ENCODE assay signal across 25 cellular contexts in the genomic region with DNA sequence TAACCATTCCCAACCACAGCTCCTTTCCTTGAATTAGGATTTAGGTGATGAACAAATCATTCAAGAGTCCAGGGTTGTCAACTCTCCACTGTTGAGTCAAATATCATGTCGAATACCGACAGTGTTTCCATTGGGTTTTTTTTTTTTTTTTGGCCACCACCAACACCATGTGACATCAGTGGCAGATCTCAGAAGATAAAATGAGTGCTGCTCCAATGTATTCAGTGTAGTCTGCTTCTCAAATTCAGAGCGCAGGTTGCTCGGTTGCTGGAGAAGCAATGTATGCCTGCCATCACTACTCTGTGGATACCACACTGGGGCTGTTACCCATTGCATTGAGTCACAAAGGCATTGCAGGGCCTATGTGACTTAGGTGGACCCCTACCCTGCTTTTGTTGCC. TPM values are rescaled to one million over a fixed set of nuclear protein-coding genes. Genes with fewer than 3 reads are reported as not detected.
DNase-seq lines count a peak whose midpoint lies in the region; ATAC-seq and TF ChIP-seq lines count a peak whose summit lies in the region.
"Had no signal": no experiment of that assay in that cellular context is flagged by ENCODE, and none has a peak within 500 bp of the region (broad histone marks: within the 10 kb centered on the region; RNA-seq: fewer than 3 reads in every experiment).

No MANE protein-coding gene starts in this region.

- H3K4me3 Mint-ChIP-seq in CD14-positive monocyte (peak overlapping the region in 1 of 2 donors; percentile 39), nephron progenitor cell (no peak overlapping the region)
- H3K4me3 Mint-ChIP-seq in CD4-positive, alpha-beta memory T cell = peak overlapping the region; percentile 25 to 83 (median 62)
- H3K4me3 Mint-ChIP-seq in T-helper 2 cell treated with Interferon-gamma antibody and Interleukin-4, amounts not matched to agents 5 μg/mL and 100 μg/mL, for 36 hours = peak overlapping the region; percentile 75
- peak overlapping the region in 1 of 2 donors; percentile 21 for H3K4me3 Mint-ChIP-seq in effector memory CD8-positive, alpha-beta T cell
- H3K4me3 Mint-ChIP-seq: natural killer cell treated with Interleukin-12 subunit alpha and Interleukin-12 subunit beta and Interleukin-15 and Interleukin-18, amount 100 ng/mL, for 72 hours; type B pancreatic cell had no signal

- H3K9me3 Mint-ChIP-seq in CD14-positive monocyte (peaks cover 0 to 5% (median 2%) of the 10 kb centered on the region in 7 donors), nephron progenitor cell (no peaks in the 10 kb centered on the region)
- no peaks in the 10 kb centered on the region for H3K9me3 Mint-ChIP-seq in CD4-positive, alpha-beta memory T cell
- H3K9me3 Mint-ChIP-seq in T-helper 2 cell treated with Interferon-gamma antibody and Interleukin-4, amounts not matched to agents 5 μg/mL and 100 μg/mL, for 36 hours = no peaks in the 10 kb centered on the region
- H3K9me3 Mint-ChIP-seq in effector memory CD8-positive, alpha-beta T cell = no peaks in the 10 kb centered on the region
- H3K9me3 Mint-ChIP-seq: natural killer cell treated with Interleukin-12 subunit alpha and Interleukin-12 subunit beta and Interleukin-15 and Interleukin-18, amount 100 ng/mL, for 72 hours; type B pancreatic cell had no signal

- peaks cover 19% of the 10 kb centered on the region for H3K4me1 ChIP-seq in CD4-positive, alpha-beta memory T cell (ENCODE audit: insufficient read depth, low read length)
- H3K4me1 ChIP-seq: BLaER1, breast epithelium, colonic mucosa, lower lobe of right lung had no signal

- no peak overlapping the region for H3K4me3 ChIP-seq in CD4-positive, alpha-beta memory T cell (ENCODE audit: low read length in 2 of 2)
- H3K4me3 ChIP-seq: BLaER1, breast epithelium, colonic mucosa, GM23248, heart right ventricle, lower lobe of right lung had no signal

- in situ Hi-C loops in GM13976 (cut with MboI; ENCODE audit: low sequenced_read_pairs, unreplicated experiment) = no loop called here

- TF ChIP-seq CTCF in CD14-positive monocyte (IDR thresholded peaks at IDR 0.05) = no peak
- no peak for TF ChIP-seq CTCF in nephron progenitor cell (IDR thresholded peaks at IDR 0.05)
- no peak for TF ChIP-seq CTCF in GM13976 (IDR thresholded peaks at IDR 0.05; ENCODE audit: borderline replicate concordance, control extremely low read depth, extremely low read depth, insufficient read depth, missing control alignments)

- H3K27ac ChIP-seq in CD4-positive, alpha-beta memory T cell (ENCODE audit: low read depth, low read length) = no peak overlapping the region
- H3K27ac ChIP-seq: BLaER1, breast epithelium, colonic mucosa, GM23248, heart right ventricle, lower lobe of right lung had no signal

- no peaks in the 10 kb centered on the region for H3K27me3 ChIP-seq in CD4-positive, alpha-beta memory T cell (ENCODE audit: insufficient read depth, low read length)
- H3K27me3 ChIP-seq: BLaER1, breast epithelium, colonic mucosa had no signal

- no peaks in the 10 kb centered on the region for H3K36me3 ChIP-seq in CD4-positive, alpha-beta memory T cell (ENCODE audit: insufficient read depth, low read length)
- H3K36me3 ChIP-seq: BLaER1, breast epithelium, colonic mucosa, heart right ventricle, lower lobe of right lung had no signal

- DNase-seq in CD14-positive monocyte (ENCODE audit: low spot score) = no peak
- DNase-seq in CD4-positive, alpha-beta memory T cell = peak; percentile 37 to 52 (median 47)
- peak; percentile 45 for DNase-seq in T-helper 2 cell treated with Interferon-gamma antibody and Interleukin-4, amounts not matched to agents 5 μg/mL and 100 μg/mL, for 36 hours (ENCODE audit: low spot score)
- no peak for DNase-seq in effector memory CD8-positive, alpha-beta T cell
- DNase-seq in NCI-H1436 (lab: John Stamatoyannopoulos, UW) = no peak
- no peak for DNase-seq in nephron progenitor cell
- no peak for DNase-seq in GM13976 (ENCODE audit: low spot score)
- DNase-seq: activated CD4-positive, alpha-beta T cell treated with anti-CD3 and anti-CD28 coated beads for 4 hours; activated gamma-delta T cell treated with Interleukin-2 at 50 U/mL for 16 hours; colonic mucosa; foreskin fibroblast; GM23248; heart right ventricle; KG1; lower lobe of right lung; NCI-H1417; NCI-H2107; NCI-H446; SK-N-SH; small intestine; stimulated activated CD4-positive, alpha-beta T cell treated with anti-CD3 and anti-CD28 coated beads, Interleukin-1b, Interleukin-23, amount 100 ng/mL, for 48 hours had no signal

- no peaks in the 10 kb centered on the region for H3K36me3 Mint-ChIP-seq in CD14-positive monocyte
- no peaks in the 10 kb centered on the region for H3K36me3 Mint-ChIP-seq in CD4-positive, alpha-beta memory T cell
- no peaks in the 10 kb centered on the region for H3K36me3 Mint-ChIP-seq in T-helper 2 cell treated with Interferon-gamma antibody and Interleukin-4, amounts not matched to agents 5 μg/mL and 100 μg/mL, for 36 hours (ENCODE audit: low read depth)
- H3K36me3 Mint-ChIP-seq in effector memory CD8-positive, alpha-beta T cell (ENCODE audit: insufficient read depth) = no peaks in the 10 kb centered on the region
- no peaks in the 10 kb centered on the region for H3K36me3 Mint-ChIP-seq in nephron progenitor cell (ENCODE audit: low read depth)
- H3K36me3 Mint-ChIP-seq: natural killer cell treated with Interleukin-12 subunit alpha and Interleukin-12 subunit beta and Interleukin-15 and Interleukin-18, amount 100 ng/mL, for 72 hours; type B pancreatic cell had no signal

- intact Hi-C loops in CD14-positive monocyte (cut with micrococcal nuclease) = no loop called here
- intact Hi-C loops in CD4-positive, alpha-beta memory T cell (cut with micrococcal nuclease) = loop anchor here (1.0 kb wide), 1 partner anchor 11 kb away; the partner anchor contains the start of gene ATL2

- H3K27ac Mint-ChIP-seq in CD14-positive monocyte (peak overlapping the region in 6 of 7 donors; percentile 67 to 87 (median 76)), nephron progenitor cell (no peak overlapping the region)
- peak overlapping the region; percentile 53 to 90 (median 80) for H3K27ac Mint-ChIP-seq in CD4-positive, alpha-beta memory T cell
- H3K27ac Mint-ChIP-seq in T-helper 2 cell treated with Interferon-gamma antibody and Interleukin-4, amounts not matched to agents 5 μg/mL and 100 μg/mL, for 36 hours = peak overlapping the region; percentile 72
- H3K27ac Mint-ChIP-seq in effector memory CD8-positive, alpha-beta T cell = peak overlapping the region in 1 of 2 donors; percentile 13
- H3K27ac Mint-ChIP-seq: natural killer cell treated with Interleukin-12 subunit alpha and Interleukin-12 subunit beta and Interleukin-15 and Interleukin-18, amount 100 ng/mL, for 72 hours; type B pancreatic cell had no signal

- POLR2A ChIA-PET in CD4-positive, alpha-beta memory T cell (lab: Charles Lee; ENCODE audit: partially characterized antibody) = interaction anchor here (0.7 to 3.5 kb wide), 3 partner anchors 11 to 363 kb away, joined by 3 to 25 read pairs (median 3); partner anchors contain the start of genes ATL2 and SRSF7

- no peaks in the 10 kb centered on the region for H3K9me3 ChIP-seq in CD4-positive, alpha-beta memory T cell (ENCODE audit: control insufficient read depth in 1 of 2, low read length in 2 of 2)
- H3K9me3 ChIP-seq: BLaER1, breast epithelium, colonic mucosa, heart right ventricle, lower lobe of right lung, SK-N-SH had no signal

- H3K4me1 Mint-ChIP-seq in CD14-positive monocyte (peaks cover 16% of the 10 kb centered on the region), nephron progenitor cell (peaks cover 36% of the 10 kb centered on the region)
- peaks cover 14 to 35% (median 25%) of the 10 kb centered on the region in 4 donors for H3K4me1 Mint-ChIP-seq in CD4-positive, alpha-beta memory T cell
- peaks cover 27% of the 10 kb centered on the region for H3K4me1 Mint-ChIP-seq in T-helper 2 cell treated with Interferon-gamma antibody and Interleukin-4, amounts not matched to agents 5 μg/mL and 100 μg/mL, for 36 hours (ENCODE audit: low read depth)
- peaks cover 6 to 9% of the 10 kb centered on the region in 2 donors for H3K4me1 Mint-ChIP-seq in effector memory CD8-positive, alpha-beta T cell (ENCODE audit: low read depth in 2 of 2)

- CTCF ChIA-PET in CD4-positive, alpha-beta memory T cell (lab: Charles Lee; ENCODE audit: partially characterized antibody) = interaction anchor here (1.0 to 2.1 kb wide), 4 partner anchors 10 to 406 kb away, joined by 3 to 8 read pairs (median 4); partner anchors contain the start of gene ATL2

- H3K27me3 Mint-ChIP-seq in CD14-positive monocyte (ENCODE audit: low read depth in 3 of 3) = peaks cover 4 to 10% (median 6%) of the 10 kb centered on the region in 3 donors
- H3K27me3 Mint-ChIP-seq in CD4-positive, alpha-beta memory T cell = peaks cover 4 to 7% of the 10 kb centered on the region in 2 donors
- H3K27me3 Mint-ChIP-seq in T-helper 2 cell treated with Interferon-gamma antibody and Interleukin-4, amounts not matched to agents 5 μg/mL and 100 μg/mL, for 36 hours (ENCODE audit: low read depth) = peaks cover 15% of the 10 kb centered on the region
- H3K27me3 Mint-ChIP-seq in effector memory CD8-positive, alpha-beta T cell = peaks cover 22 to 26% of the 10 kb centered on the region in 2 donors
- peaks cover 18% of the 10 kb centered on the region for H3K27me3 Mint-ChIP-seq in nephron progenitor cell (ENCODE audit: low read depth, poor library complexity)
- H3K27me3 Mint-ChIP-seq: type B pancreatic cell had no signal

- ATAC-seq in effector memory CD8-positive, alpha-beta T cell (replicated peaks) = peak; percentile 60
- ATAC-seq: heart right ventricle; natural killer cell treated with Interleukin-12 subunit alpha and Interleukin-12 subunit beta and Interleukin-15 and Interleukin-18, amount 100 ng/mL, for 72 hours had no signal

RNA-seq across cellular contexts. Expression of gene ATL2, which starts 10.8 kb away (rescaled TPM):
- 10 to 100 TPM in 1 of 2 donors, 1 to 10 TPM in 1; 7.8 to 10.8 TPM for polyA plus RNA-seq in CD14-positive monocyte
- 10 to 100 TPM; 51.5 to 64.3 TPM for total RNA-seq in CD4-positive, alpha-beta memory T cell
- 10 to 100 TPM; 13.2 to 21.7 TPM for polyA plus RNA-seq in CD4-positive, alpha-beta memory T cell

Comparison
In these comparisons a context has a peak if more than half of its experiments do, and no peak if none do; other contexts are left out.
1. DNase-seq: peak in CD4-positive, alpha-beta memory T cell (5 of 5) and T-helper 2 cell treated with Interferon-gamma antibody and Interleukin-4, amounts not matched to agents 5 μg/mL and 100 μg/mL, for 36 hours (single experiment); none in CD14-positive monocyte (single experiment), effector memory CD8-positive, alpha-beta T cell (0 of 3), NCI-H1436 (single experiment), nephron progenitor cell (single experiment) and GM13976 (single experiment).